In genomic region chr16:4253394-4254150, GRCh38 we compare ENCODE assay signal across 8 cellular contexts. TPM values are rescaled to one million over a fixed set of nuclear protein-coding genes. Genes with fewer than 3 reads are reported as not detected.
DNase-seq lines count a peak whose midpoint lies in the region; ATAC-seq lines count a peak whose summit lies in the region.

No MANE protein-coding gene starts in this region.

- no peaks in the 10 kb centered on the region for H3K27me3 ChIP-seq in effector memory CD4-positive, alpha-beta T cell (replicated peaks; ENCODE audit: control insufficient read depth, insufficient read depth, low read length, poor library complexity, severe bottlenecking)
- H3K27me3 ChIP-seq in mesenchymal stem cell (ENCODE audit: control insufficient read depth in 1 of 2, insufficient read depth in 1 of 2, low read length in 2 of 2): no peaks in the 10 kb centered on the region

- peak; percentile 99 for DNase-seq in COR-L47 (lab: John Stamatoyannopoulos, UW)
- peak; percentile 98 for DNase-seq in HT1080 (ENCODE audit: low read depth)
- DNase-seq in NOMO-1 (lab: John Stamatoyannopoulos, UW; ENCODE audit: unreplicated experiment in 2 of 2): peak; percentile 97 to 98
- peak; percentile 90 to 99 (median 97) for DNase-seq in activated CD8-positive, alpha-beta memory T cell treated with anti-CD3 and anti-CD28 coated beads for 48 hours (ENCODE audit: low read depth in 2 of 3, low spot score in 2 of 3)
- peak; percentile 100 for DNase-seq in effector memory CD4-positive, alpha-beta T cell
- DNase-seq in mesenchymal stem cell: peak; percentile 99
- DNase-seq in stimulated activated CD8-positive, alpha-beta memory T cell treated with anti-CD3 and anti-CD28 coated beads, Interleukin-12 subunit alpha, Interleukin-12 subunit beta, amount 100 ng/mL, for 24 hours (ENCODE audit: extremely low read depth): peak; percentile 99

- H2AFZ ChIP-seq in mesenchymal stem cell (ENCODE audit: low read depth, low read length): peak overlapping the region; percentile 10

- 2% methylated on average over 75 of the region's 80 CpGs for WGBS in mesenchymal stem cell

- H3K9ac ChIP-seq in mesenchymal stem cell (ENCODE audit: low read length): peak overlapping the region; percentile 92

- H2BK15ac ChIP-seq in mesenchymal stem cell (ENCODE audit: low read depth, poor library complexity, severe bottlenecking): no peak overlapping the region

- H4K91ac ChIP-seq in mesenchymal stem cell (ENCODE audit: low read length): no peak overlapping the region

- H3K4ac ChIP-seq in mesenchymal stem cell (ENCODE audit: low read depth in 1 of 2, low read length in 2 of 2): peak overlapping the region in 1 of 2 experiments; percentile 49

- H3K4me2 ChIP-seq in mesenchymal stem cell (ENCODE audit: low read length, poor library complexity, severe bottlenecking): peak overlapping the region; percentile 67

- peak overlapping the region; percentile 65 for H3K4me3 ChIP-seq in effector memory CD4-positive, alpha-beta T cell (ENCODE audit: insufficient read depth, low read depth, low read length, poor library complexity, severe bottlenecking)
- H3K4me3 ChIP-seq in mesenchymal stem cell (ENCODE audit: insufficient read depth in 1 of 2, low read depth in 1 of 2, low read length in 2 of 2): peak overlapping the region; percentile 49 to 83

- no peaks in the 10 kb centered on the region for H3K9me3 ChIP-seq in effector memory CD4-positive, alpha-beta T cell (ENCODE audit: control insufficient read depth, low read length)
- no peaks in the 10 kb centered on the region for H3K9me3 ChIP-seq in mesenchymal stem cell (ENCODE audit: control insufficient read depth, low read length)

- no peaks in the 10 kb centered on the region for H3K36me3 ChIP-seq in effector memory CD4-positive, alpha-beta T cell (ENCODE audit: control insufficient read depth, insufficient read depth, low read length)
- H3K36me3 ChIP-seq in mesenchymal stem cell (ENCODE audit: control insufficient read depth in 1 of 2, insufficient read depth in 2 of 2, low read depth in 1 of 2, low read length in 2 of 2): peaks cover 5 to 7% of the 10 kb centered on the region in 2 experiments

- peak; percentile 83 for ATAC-seq in GM21367 (IDR thresholded peaks at IDR 0.05; ENCODE audit: unreplicated experiment)

- peak overlapping the region; percentile 25 for H2BK5ac ChIP-seq in mesenchymal stem cell (ENCODE audit: low read depth, low read length, poor library complexity, severe bottlenecking)

- H2BK120ac ChIP-seq in mesenchymal stem cell (ENCODE audit: low read depth, low read length): no peak overlapping the region

- no peak overlapping the region for H2AK5ac ChIP-seq in mesenchymal stem cell (ENCODE audit: low read length, severe bottlenecking)

- H3K79me1 ChIP-seq in mesenchymal stem cell (replicated peaks; ENCODE audit: low read length, poor library complexity, severe bottlenecking): no peaks in the 10 kb centered on the region

- H3K27ac ChIP-seq in effector memory CD4-positive, alpha-beta T cell (ENCODE audit: insufficient read depth, low read length, poor library complexity, severe bottlenecking): peak overlapping the region; percentile 70
- H3K27ac ChIP-seq in mesenchymal stem cell (ENCODE audit: low read length, poor library complexity, severe bottlenecking): peak overlapping the region; percentile 78

- H2BK12ac ChIP-seq in mesenchymal stem cell (ENCODE audit: low read length in 2 of 2): no peak overlapping the region

- no peak overlapping the region for H3K14ac ChIP-seq in mesenchymal stem cell (ENCODE audit: low read length in 2 of 2)

- H3K23ac ChIP-seq in mesenchymal stem cell (ENCODE audit: low read length in 2 of 2): no peak overlapping the region

- H3K4me1 ChIP-seq in effector memory CD4-positive, alpha-beta T cell (ENCODE audit: control insufficient read depth, insufficient read depth, low read length, poor library complexity, severe bottlenecking): no peaks in the 10 kb centered on the region
- no peaks in the 10 kb centered on the region for H3K4me1 ChIP-seq in mesenchymal stem cell (ENCODE audit: control insufficient read depth, insufficient read depth, low read depth, low read length)

- peak overlapping the region; percentile 70 to 72 for H3K18ac ChIP-seq in mesenchymal stem cell (ENCODE audit: low read depth in 1 of 2, low read length in 2 of 2)

- H4K8ac ChIP-seq in mesenchymal stem cell (ENCODE audit: low read length): peak overlapping the region; percentile 36

RNA-seq across cellular contexts. Expression of gene SRL, which starts 11.7 kb away (rescaled TPM):
- total RNA-seq in HT1080 (2014; rRNA removed; shearing (Covaris generic)): not detected in 2 replicates
- not detected in 2 replicates for polyA plus RNA-seq in HT1080 (2015; cell fraction: cytosol; rRNA removed)
- polyA plus RNA-seq in HT1080 (2015; cell fraction: nucleus; rRNA removed): not detected in 2 replicates
- polyA plus RNA-seq in mesenchymal stem cell (2013, experiment 1 of 2): not detected
- not detected for polyA plus RNA-seq in mesenchymal stem cell (2013, experiment 2 of 2)

RNA-seq across cellular contexts. Expression of gene TFAP4, which starts 19.3 kb away (rescaled TPM):
- 25.3 and 35.3 TPM in 2 replicates for total RNA-seq in HT1080 (2014; rRNA removed; shearing (Covaris generic))
- polyA plus RNA-seq in HT1080 (2015; cell fraction: cytosol; rRNA removed): 20.2 and 22.7 TPM in 2 replicates
- 25.4 and 27.0 TPM in 2 replicates for polyA plus RNA-seq in HT1080 (2015; cell fraction: nucleus; rRNA removed)
- polyA plus RNA-seq in mesenchymal stem cell (2013, experiment 1 of 2): 6.0 TPM
- 5.8 TPM for polyA plus RNA-seq in mesenchymal stem cell (2013, experiment 2 of 2)

Comparison
In these comparisons a context has a peak if more than half of its experiments do, and no peak if none do; other contexts are left out.
1. Peak in every context shown above with its lines: DNase-seq, ATAC-seq, H3K4me3 ChIP-seq and H3K27ac ChIP-seq.